In the genomic region with DNA sequence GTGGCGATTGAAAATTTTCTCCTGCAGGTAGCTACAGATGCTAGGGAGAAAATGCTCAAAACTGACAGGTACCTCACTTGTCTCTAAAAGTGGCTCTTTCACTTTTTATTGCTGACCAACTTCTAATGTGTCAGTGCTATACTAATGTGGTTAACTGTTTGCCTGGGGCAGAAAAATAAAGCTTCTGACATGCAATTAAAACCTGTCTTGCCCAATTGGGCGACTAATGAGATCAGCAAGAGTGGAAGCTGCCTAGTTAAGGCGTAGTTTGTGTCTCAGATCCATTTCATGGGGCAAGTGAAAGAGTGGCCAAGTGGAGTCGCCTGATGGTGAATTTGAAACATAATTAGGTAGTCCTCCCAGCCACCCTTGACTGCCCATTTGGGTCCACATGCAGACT, we compare ENCODE assay signal across 19 cellular contexts.
A peak's percentile ranks its signal among the peaks of the same experiment; 100 is the strongest.
DNase-seq lines count a peak whose midpoint lies in the region; ATAC-seq and TF ChIP-seq lines count a peak whose summit lies in the region.
"Had no signal": no experiment of that assay in that cellular context is flagged by ENCODE, and none has a peak within 500 bp of the region (broad histone marks: within the 10 kb centered on the region; RNA-seq: fewer than 3 reads in every experiment).

No MANE protein-coding gene starts in this region.

- H3K36me3 ChIP-seq in mammary epithelial cell (ENCODE audit: insufficient read depth, low read length) (no peaks in the 10 kb centered on the region), breast epithelium (no peaks in the 10 kb centered on the region)

- dilution Hi-C loops in mammary epithelial cell (cut with HindIII; ENCODE audit: low sequenced_read_pairs), result no loop called here

- no peak overlapping the region for H2AFZ ChIP-seq in mammary epithelial cell (ENCODE audit: low read depth, low read length)
- H2AFZ ChIP-seq: GM23338 had no signal

- CTCF ChIA-PET in mammary epithelial cell (lab: Charles Lee; ENCODE audit: low non-redundant PET), result no interaction called here

- H3K4me3 ChIP-seq in mammary epithelial cell (replicated peaks in 1 of 3; ENCODE audit: insufficient read depth in 1 of 3, low read depth in 2 of 3, low read length in 3 of 3), result no peak overlapping the region
- H3K4me3 ChIP-seq in breast epithelium, result no peak overlapping the region
- H3K4me3 ChIP-seq: A549, GM23338 had no signal

- H3K4me1 ChIP-seq in mammary epithelial cell (ENCODE audit: insufficient read depth, low read length) (no peaks in the 10 kb centered on the region), breast epithelium (no peaks in the 10 kb centered on the region)
- H3K4me1 ChIP-seq: A549, Caco-2 had no signal

- H3K79me2 ChIP-seq in mammary epithelial cell (ENCODE audit: insufficient read depth, low read length), result no peaks in the 10 kb centered on the region

- no peak overlapping the region for H3K4me2 ChIP-seq in mammary epithelial cell (ENCODE audit: insufficient read depth, low read depth, low read length)
- H3K4me2 ChIP-seq: A549, GM23338 had no signal

- no TSS peak for BruUV-seq in mammary epithelial cell (replicated peaks; lab: Mats Ljungman, UMichigan)

- TF ChIP-seq CTCF in mammary epithelial cell (conservative IDR thresholded peaks at IDR 0.05 in 1 of 2, IDR thresholded peaks at IDR 0.05 in 1 of 2; ENCODE audit: extremely low read depth in 1 of 2, insufficient read depth in 1 of 2, low read depth in 1 of 2, low read length in 2 of 2), result no peak
- TF ChIP-seq CTCF in breast epithelium (IDR thresholded peaks at IDR 0.05), result no peak

- DNase-seq in mammary epithelial cell (peak; percentile 40), breast epithelium (ENCODE audit: low spot score in 2 of 2) (no peak), NCI-H82 treated with DMSO at 0.1 percent for 48 hours (lab: John Stamatoyannopoulos, UW; ENCODE audit: unreplicated experiment) (peak; percentile 13), left kidney (ENCODE audit: low read depth, low spot score) (peak; percentile 39), anterior cingulate cortex (lab: John Stamatoyannopoulos, UW) (no peak), dedifferentiated amniotic fluid mesenchymal stem cell (ENCODE audit: extremely low spot score) (no peak)
- DNase-seq: AML-193; Caco-2; CD4-positive, alpha-beta T cell; DMS153; DMS79; GDM1; HCEC 1CT; HFFc6 had no signal

- 72% methylated on average over 4 of the region's 4 CpGs for WGBS in mammary epithelial cell (ENCODE audit: low coverage, missing lambda C conversion rate)

- H3K27me3 ChIP-seq in mammary epithelial cell (ENCODE audit: insufficient read depth, low read length) (no peaks in the 10 kb centered on the region), breast epithelium (no peaks in the 10 kb centered on the region)

- H3K9me3 ChIP-seq in mammary epithelial cell (replicated peaks; ENCODE audit: insufficient read depth, low read length), result no peaks in the 10 kb centered on the region
- H3K9me3 ChIP-seq in breast epithelium, result no peaks in the 10 kb centered on the region
- H3K9me3 ChIP-seq: A549, Caco-2 had no signal

- in situ Hi-C loops in mammary epithelial cell (cut with MboI; ENCODE audit: low sequenced_read_pairs in 2 of 2), result loop anchor here in 1 of 2 donors (10.0 kb wide), 1 partner anchor 191 kb away; the partner anchor contains the start of gene TSHZ2

- intact Hi-C loops in mammary epithelial cell (cut with micrococcal nuclease), result loop anchor here (10.0 kb wide), 1 partner anchor 131 kb away; no protein-coding TSS in a partner anchor
- intact Hi-C loops in breast epithelium (cut with DNase I; ENCODE audit: low total_unique reads), result loop anchor here (10.0 kb wide), 1 partner anchor 749 kb away; no protein-coding TSS in a partner anchor

- H3K9ac ChIP-seq in mammary epithelial cell (ENCODE audit: insufficient read depth, low read length), result no peak overlapping the region

- no peaks in the 10 kb centered on the region for H4K20me1 ChIP-seq in mammary epithelial cell (ENCODE audit: insufficient read depth, low read length)

- no peak for ATAC-seq in HG03354 (IDR thresholded peaks at IDR 0.05; ENCODE audit: poor library complexity, severe bottlenecking, unreplicated experiment)
- ATAC-seq: A549, GM23338 had no signal

- TF ChIP-seq POLR2A in breast epithelium (IDR thresholded peaks at IDR 0.05), result no peak

- H3K27ac ChIP-seq in mammary epithelial cell (ENCODE audit: insufficient read depth, low read depth, low read length) (no peak overlapping the region), breast epithelium (peak overlapping the region in 1 of 2 donors; percentile 14)
- H3K27ac ChIP-seq: 22Rv1, A549, C4-2B had no signal

Comparison
In these comparisons a context has a peak if more than half of its experiments do, and no peak if none do; other contexts are left out.
1. DNase-seq: peak in mammary epithelial cell (single experiment), NCI-H82 treated with DMSO at 0.1 percent for 48 hours (single experiment) and left kidney (single experiment); none in breast epithelium (0 of 2), anterior cingulate cortex (0 of 58) and dedifferentiated amniotic fluid mesenchymal stem cell (single experiment).